In the genomic region with DNA sequence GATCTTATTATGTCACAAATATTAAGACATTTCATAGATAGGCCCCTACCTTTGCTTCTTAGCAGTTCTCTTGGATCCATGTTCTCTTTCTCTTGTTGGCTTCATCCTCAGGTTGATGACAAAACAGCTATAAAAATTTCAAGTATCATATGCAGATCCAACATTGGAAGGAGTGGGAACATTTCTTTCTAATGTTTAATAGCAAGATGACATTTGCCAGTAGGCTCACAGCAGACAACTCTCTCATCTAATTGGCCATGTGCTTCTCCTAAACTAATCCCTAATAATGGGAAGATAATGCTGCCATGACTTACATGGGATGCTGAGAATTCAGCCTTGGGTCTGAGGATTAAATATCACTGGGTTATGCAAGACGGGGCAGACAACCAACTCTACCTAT, we compare ENCODE assay signal across 35 cellular contexts.
DNase-seq lines count a peak whose midpoint lies in the region; ATAC-seq and TF ChIP-seq lines count a peak whose summit lies in the region.
"Had no signal": no experiment of that assay in that cellular context is flagged by ENCODE, and none has a peak within 500 bp of the region (broad histone marks: within the 10 kb centered on the region; RNA-seq: fewer than 3 reads in every experiment).

No MANE protein-coding gene starts in this region.

- H3K9me2 ChIP-seq in GM23338 (ENCODE audit: insufficient read depth) = no peaks in the 10 kb centered on the region

- H3K79me2 ChIP-seq in GM23338 (replicated peaks; ENCODE audit: insufficient read depth) = no peaks in the 10 kb centered on the region

- H3K36me3 Mint-ChIP-seq in GM23338 (ENCODE audit: low read depth) = no peaks in the 10 kb centered on the region
- H3K36me3 Mint-ChIP-seq: CD14-positive monocyte; CD4-positive, alpha-beta memory T cell; CD4-positive, CD25-positive, alpha-beta regulatory T cell; CD8-positive, alpha-beta memory T cell; CD8-positive, alpha-beta T cell had no signal

- DNase-seq in NCI-H82 (lab: John Stamatoyannopoulos, UW) (peak; percentile 6), NCI-H82 treated with DMSO at 0.1 percent for 48 hours (lab: John Stamatoyannopoulos, UW; ENCODE audit: unreplicated experiment) (no peak), NCI-H524 (lab: John Stamatoyannopoulos, UW) (peak; percentile 54 to 84), NCI-H524 treated with DMSO at 0.1 percent for 48 hours (lab: John Stamatoyannopoulos, UW) (peak; percentile 57), sigmoid colon (no peak), cerebellar nuclear complex (lab: John Stamatoyannopoulos, UW) (no peak), hypothalamus (lab: John Stamatoyannopoulos, UW) (no peak), GM23338 (ENCODE audit: low spot score) (no peak)
- DNase-seq: 8988T; ACHN; AML-193; BE2C; C1 segment of cervical spinal cord; Caco-2; Calu3; CD4-positive, alpha-beta memory T cell; CD4-positive, alpha-beta T cell; CD4-positive, CD25-positive, alpha-beta regulatory T cell; CD8-positive, alpha-beta memory T cell; CD8-positive, alpha-beta T cell; COR-L47; DMS 273 treated with DMSO at 0.1 percent for 48 hours; DMS153; DMS53; DMS79; DMS79 treated with DMSO at 0.1 percent for 48 hours; DND-41; EL had no signal

- WGBS in sigmoid colon, 2 donors = 73 to 88% methylated on average over 1 of the region's 1 CpG

- no peak overlapping the region for H3K27ac Mint-ChIP-seq in GM23338
- H3K27ac Mint-ChIP-seq: B cell; CD14-positive monocyte; CD4-positive, alpha-beta memory T cell; CD4-positive, alpha-beta T cell; CD4-positive, CD25-positive, alpha-beta regulatory T cell; CD8-positive, alpha-beta memory T cell; CD8-positive, alpha-beta T cell had no signal

- H3K9me3 Mint-ChIP-seq in GM23338 = no peaks in the 10 kb centered on the region
- H3K9me3 Mint-ChIP-seq: CD4-positive, alpha-beta T cell; CD8-positive, alpha-beta T cell had no signal

- H4K20me1 ChIP-seq in GM23338 (replicated peaks; ENCODE audit: insufficient read depth) = no peaks in the 10 kb centered on the region
- H4K20me1 ChIP-seq: BLaER1; BLaER1 treated with 17β-estradiol and CSF1 and Interleukin-3, amounts not matched to agents 10 nM and 100 nM had no signal

- no peak for ATAC-seq in GM23338
- ATAC-seq: A549; CD8-positive, alpha-beta T cell had no signal

- H3K36me3 ChIP-seq in sigmoid colon (no peaks in the 10 kb centered on the region), GM23338 (ENCODE audit: insufficient read depth) (no peaks in the 10 kb centered on the region)
- H3K36me3 ChIP-seq: BE2C; BLaER1; BLaER1 treated with 17β-estradiol and CSF1 and Interleukin-3, amounts not matched to agents 10 nM and 100 nM had no signal

- H3K4me1 ChIP-seq in sigmoid colon (peaks cover 0 to 25% (median 13%) of the 10 kb centered on the region in 4 donors), GM23338 (ENCODE audit: insufficient read depth) (peaks cover 21% of the 10 kb centered on the region)
- H3K4me1 ChIP-seq: A549; BE2C; BLaER1; BLaER1 treated with 17β-estradiol and CSF1 and Interleukin-3, amounts not matched to agents 10 nM and 100 nM; Caco-2 had no signal

- H3K9me3 ChIP-seq in sigmoid colon = no peaks in the 10 kb centered on the region
- H3K9me3 ChIP-seq: A549; BE2C; BLaER1; BLaER1 treated with 17β-estradiol and CSF1 and Interleukin-3, amounts not matched to agents 10 nM and 100 nM; Caco-2 had no signal

- intact Hi-C loops in sigmoid colon (cut with DNase I) = no loop called here

- H3K4me2 ChIP-seq in GM23338 = no peak overlapping the region
- H3K4me2 ChIP-seq: A549; BLaER1; BLaER1 treated with 17β-estradiol and CSF1 and Interleukin-3, amounts not matched to agents 10 nM and 100 nM had no signal

- TF ChIP-seq POLR2A in sigmoid colon (IDR thresholded peaks at IDR 0.05) = no peak

- no peak overlapping the region for H2AFZ ChIP-seq in GM23338

- TF ChIP-seq CTCF in sigmoid colon (IDR thresholded peaks at IDR 0.05) = no peak
- TF ChIP-seq CTCF in GM23338 (conservative IDR thresholded peaks at IDR 0.05; ENCODE audit: low read depth in 2 of 2) = no peak

- no peaks in the 10 kb centered on the region; the same call in 1 of the 2 replicates for H3F3A ChIP-seq in GM23338 (replicated peaks; ENCODE audit: low read depth)

- peak overlapping the region in 3 of 4 donors; percentile 19 to 38 (median 20) for H3K27ac ChIP-seq in sigmoid colon
- no peak overlapping the region for H3K27ac ChIP-seq in GM23338 (ENCODE audit: low read depth)
- H3K27ac ChIP-seq: 22Rv1; A549; BLaER1; BLaER1 treated with 17β-estradiol and CSF1 and Interleukin-3, amounts not matched to agents 10 nM and 100 nM; C4-2B had no signal

- peaks cover 15% of the 10 kb centered on the region for H3K4me1 Mint-ChIP-seq in GM23338
- H3K4me1 Mint-ChIP-seq: B cell; CD14-positive monocyte; CD4-positive, alpha-beta memory T cell; CD4-positive, CD25-positive, alpha-beta regulatory T cell; CD8-positive, alpha-beta memory T cell had no signal

- H3K27me3 ChIP-seq in sigmoid colon (no peaks in the 10 kb centered on the region), GM23338 (ENCODE audit: insufficient read depth) (no peaks in the 10 kb centered on the region)
- H3K27me3 ChIP-seq: BE2C; BLaER1; BLaER1 treated with 17β-estradiol and CSF1 and Interleukin-3, amounts not matched to agents 10 nM and 100 nM had no signal

- H3K4me3 Mint-ChIP-seq in GM23338 = no peak overlapping the region
- H3K4me3 Mint-ChIP-seq: B cell; CD14-positive monocyte; CD4-positive, alpha-beta memory T cell; CD4-positive, alpha-beta T cell; CD4-positive, CD25-positive, alpha-beta regulatory T cell; CD8-positive, alpha-beta memory T cell; CD8-positive, alpha-beta T cell had no signal

- H3K4me3 ChIP-seq in sigmoid colon = no peak overlapping the region
- H3K4me3 ChIP-seq in GM23338 = no peak overlapping the region
- H3K4me3 ChIP-seq: A549; BLaER1; BLaER1 treated with 17β-estradiol and CSF1 and Interleukin-3, amounts not matched to agents 10 nM and 100 nM had no signal

- H3K27me3 Mint-ChIP-seq in GM23338 (ENCODE audit: insufficient read depth, low read depth, poor library complexity) = no peaks in the 10 kb centered on the region
- H3K27me3 Mint-ChIP-seq: B cell; CD4-positive, alpha-beta memory T cell; CD4-positive, alpha-beta T cell; CD4-positive, CD25-positive, alpha-beta regulatory T cell; CD8-positive, alpha-beta memory T cell had no signal

- peak in 2 of 4 donors; percentile 27 to 40 for TF ChIP-seq EP300 in sigmoid colon (IDR thresholded peaks at IDR 0.05)

TF ChIP-seq in GM23338, 12 proteins besides CTCF, POLR2A, EP300 and RAD21 (continues in another document):
- no peak for TF ChIP-seq CREB1 (CRISPR knock-in tag; IDR thresholded peaks at IDR 0.05; ENCODE audit: low read depth)
- TF ChIP-seq, protein P1, sequence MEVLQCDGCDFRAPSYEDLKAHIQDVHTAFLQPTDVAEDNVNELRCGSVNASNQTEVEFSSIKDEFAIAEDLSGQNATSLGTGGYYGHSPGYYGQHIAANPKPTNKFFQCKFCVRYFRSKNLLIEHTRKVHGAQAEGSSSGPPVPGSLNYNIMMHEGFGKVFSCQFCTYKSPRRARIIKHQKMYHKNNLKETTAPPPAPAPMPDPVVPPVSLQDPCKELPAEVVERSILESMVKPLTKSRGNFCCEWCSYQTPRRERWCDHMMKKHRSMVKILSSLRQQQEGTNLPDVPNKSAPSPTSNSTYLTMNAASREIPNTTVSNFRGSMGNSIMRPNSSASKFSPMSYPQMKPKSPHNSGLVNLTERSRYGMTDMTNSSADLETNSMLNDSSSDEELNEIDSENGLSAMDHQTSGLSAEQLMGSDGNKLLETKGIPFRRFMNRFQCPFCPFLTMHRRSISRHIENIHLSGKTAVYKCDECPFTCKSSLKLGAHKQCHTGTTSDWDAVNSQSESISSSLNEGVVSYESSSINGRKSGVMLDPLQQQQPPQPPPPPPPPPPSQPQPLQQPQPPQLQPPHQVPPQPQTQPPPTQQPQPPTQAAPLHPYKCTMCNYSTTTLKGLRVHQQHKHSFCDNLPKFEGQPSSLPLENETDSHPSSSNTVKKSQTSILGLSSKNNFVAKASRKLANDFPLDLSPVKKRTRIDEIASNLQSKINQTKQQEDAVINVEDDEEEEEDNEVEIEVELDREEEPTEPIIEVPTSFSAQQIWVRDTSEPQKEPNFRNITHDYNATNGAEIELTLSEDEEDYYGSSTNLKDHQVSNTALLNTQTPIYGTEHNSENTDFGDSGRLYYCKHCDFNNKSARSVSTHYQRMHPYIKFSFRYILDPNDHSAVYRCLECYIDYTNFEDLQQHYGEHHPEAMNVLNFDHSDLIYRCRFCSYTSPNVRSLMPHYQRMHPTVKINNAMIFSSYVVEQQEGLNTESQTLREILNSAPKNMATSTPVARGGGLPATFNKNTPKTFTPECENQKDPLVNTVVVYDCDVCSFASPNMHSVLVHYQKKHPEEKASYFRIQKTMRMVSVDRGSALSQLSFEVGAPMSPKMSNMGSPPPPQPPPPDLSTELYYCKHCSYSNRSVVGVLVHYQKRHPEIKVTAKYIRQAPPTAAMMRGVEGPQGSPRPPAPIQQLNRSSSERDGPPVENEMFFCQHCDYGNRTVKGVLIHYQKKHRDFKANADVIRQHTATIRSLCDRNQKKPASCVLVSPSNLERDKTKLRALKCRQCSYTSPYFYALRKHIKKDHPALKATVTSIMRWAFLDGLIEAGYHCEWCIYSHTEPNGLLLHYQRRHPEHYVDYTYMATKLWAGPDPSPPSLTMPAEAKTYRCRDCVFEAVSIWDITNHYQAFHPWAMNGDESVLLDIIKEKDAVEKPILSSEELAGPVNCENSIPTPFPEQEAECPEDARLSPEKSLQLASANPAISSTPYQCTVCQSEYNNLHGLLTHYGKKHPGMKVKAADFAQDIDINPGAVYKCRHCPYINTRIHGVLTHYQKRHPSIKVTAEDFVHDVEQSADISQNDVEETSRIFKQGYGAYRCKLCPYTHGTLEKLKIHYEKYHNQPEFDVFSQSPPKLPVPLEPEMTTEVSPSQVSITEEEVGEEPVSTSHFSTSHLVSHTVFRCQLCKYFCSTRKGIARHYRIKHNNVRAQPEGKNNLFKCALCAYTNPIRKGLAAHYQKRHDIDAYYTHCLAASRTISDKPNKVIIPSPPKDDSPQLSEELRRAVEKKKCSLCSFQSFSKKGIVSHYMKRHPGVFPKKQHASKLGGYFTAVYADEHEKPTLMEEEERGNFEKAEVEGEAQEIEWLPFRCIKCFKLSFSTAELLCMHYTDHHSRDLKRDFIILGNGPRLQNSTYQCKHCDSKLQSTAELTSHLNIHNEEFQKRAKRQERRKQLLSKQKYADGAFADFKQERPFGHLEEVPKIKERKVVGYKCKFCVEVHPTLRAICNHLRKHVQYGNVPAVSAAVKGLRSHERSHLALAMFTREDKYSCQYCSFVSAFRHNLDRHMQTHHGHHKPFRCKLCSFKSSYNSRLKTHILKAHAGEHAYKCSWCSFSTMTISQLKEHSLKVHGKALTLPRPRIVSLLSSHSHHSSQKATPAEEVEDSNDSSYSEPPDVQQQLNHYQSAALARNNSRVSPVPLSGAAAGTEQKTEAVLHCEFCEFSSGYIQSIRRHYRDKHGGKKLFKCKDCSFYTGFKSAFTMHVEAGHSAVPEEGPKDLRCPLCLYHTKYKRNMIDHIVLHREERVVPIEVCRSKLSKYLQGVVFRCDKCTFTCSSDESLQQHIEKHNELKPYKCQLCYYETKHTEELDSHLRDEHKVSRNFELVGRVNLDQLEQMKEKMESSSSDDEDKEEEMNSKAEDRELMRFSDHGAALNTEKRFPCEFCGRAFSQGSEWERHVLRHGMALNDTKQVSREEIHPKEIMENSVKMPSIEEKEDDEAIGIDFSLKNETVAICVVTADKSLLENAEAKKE (CRISPR knock-in tag; IDR thresholded peaks at IDR 0.05) = no peak
- no peak for TF ChIP-seq NANOG (IDR thresholded peaks at IDR 0.05; ENCODE audit: borderline replicate concordance)

Comparison
In these comparisons a context has a peak if more than half of its experiments do, and no peak if none do; other contexts are left out.
1. DNase-seq: peak in NCI-H82 (single experiment), NCI-H524 (2 of 2) and NCI-H524 treated with DMSO at 0.1 percent for 48 hours (single experiment); none in NCI-H82 treated with DMSO at 0.1 percent for 48 hours (single experiment), sigmoid colon (single experiment), cerebellar nuclear complex (0 of 2), hypothalamus (0 of 51) and GM23338 (single experiment).